ENCODE assay signal across 7 cellular contexts in genomic region chr21:44154816-44155230, GRCh38. TPM values are rescaled to one million over a fixed set of nuclear protein-coding genes. Genes with fewer than 3 reads are reported as not detected.
DNase-seq lines count a peak whose midpoint lies in the region; ATAC-seq and TF ChIP-seq lines count a peak whose summit lies in the region.
"Not testable (repeated sequence)": the region's sequence is repeated elsewhere in the genome, so short reads cannot be mapped to it uniquely, and the experiment has no call there.

No MANE protein-coding gene starts in this region.

- H3K36me3 ChIP-seq in Panc1 (ENCODE audit: control insufficient read depth, insufficient read depth, low read length), result not testable (repeated sequence)

- H3K36me3 Mint-ChIP-seq in naive B cell, result not testable (repeated sequence)

- CTCF ChIA-PET in Panc1 (lab: Charles Lee), result not testable (repeated sequence)

- DNase-seq in Panc1 (ENCODE audit: low read depth, low spot score); Right ventricle myocardium inferior (ENCODE audit: missing footprints); naive B cell: not testable (repeated sequence)

- not testable (repeated sequence) for H3K4me1 ChIP-seq in Panc1 (ENCODE audit: control insufficient read depth, insufficient read depth, low read length)

- intact Hi-C loops in Panc1 (cut with micrococcal nuclease; ENCODE audit: unreplicated experiment); Right ventricle myocardium inferior (cut with DNase I): not testable (repeated sequence)

- H3K27me3 ChIP-seq in Panc1 (ENCODE audit: control insufficient read depth, insufficient read depth, low read length), result not testable (repeated sequence)

- not testable (repeated sequence) for BruUV-seq in Panc1 (replicated peaks; lab: Mats Ljungman, UMichigan)

- ATAC-seq in GM18870 (IDR thresholded peaks at IDR 0.05; ENCODE audit: unreplicated experiment) (peak; percentile 25), GM21515 (IDR thresholded peaks at IDR 0.05; ENCODE audit: unreplicated experiment) (peak; percentile 10), HG02798 (IDR thresholded peaks at IDR 0.05; ENCODE audit: poor library complexity, unreplicated experiment) (peak; percentile 28), HG03108 (IDR thresholded peaks at IDR 0.05; ENCODE audit: unreplicated experiment) (peak; percentile 23), Panc1 (0 out of 2 replicates have a peak, but pooled peaks have one; percentile 34), Right ventricle myocardium inferior (peak; percentile 63), naive B cell (ENCODE audit: low read depth in 2 of 2) (peak; percentile 40)

- not testable (repeated sequence) for TF ChIP-seq CTCF in Panc1 (IDR thresholded peaks at IDR 0.05)

- H3K27ac Mint-ChIP-seq in naive B cell, result not testable (repeated sequence)

- not testable (repeated sequence) for H3K4me1 Mint-ChIP-seq in naive B cell

- not testable (repeated sequence) for H3K4me3 ChIP-seq in Panc1 (ENCODE audit: low read depth in 2 of 2, low read length in 2 of 2)

- POLR2A ChIA-PET in Panc1 (lab: Charles Lee), result not testable (repeated sequence)

- not testable (repeated sequence) for H3K9me3 ChIP-seq in Panc1 (ENCODE audit: control insufficient read depth, insufficient read depth, low read depth, low read length)

- in situ Hi-C loops in Panc1 (cut with HindIII; ENCODE audit: low pct_unique_long_range_greater_than_20kb, low sequenced_read_pairs), result not testable (repeated sequence)

- H3K27me3 Mint-ChIP-seq in naive B cell, result not testable (repeated sequence)

- not testable (repeated sequence) for H3K4me3 Mint-ChIP-seq in naive B cell

- H3K27ac ChIP-seq in Panc1 (ENCODE audit: low read length), result not testable (repeated sequence)

- H3K9me3 Mint-ChIP-seq in naive B cell, result not testable (repeated sequence)

RNA-seq across cellular contexts. Expression of gene GATD3, which starts 21.3 kb away (rescaled TPM):
- 10.1 TPM for total RNA-seq in Panc1 (2021; ENCODE audit: unreplicated experiment)
- polyA plus RNA-seq in Panc1 (2012; ENCODE audit: insufficient read length), result 57.9 TPM
- total RNA-seq in Right ventricle myocardium inferior, result 143 TPM
- polyA plus RNA-seq in naive B cell (ENCODE audit: low read depth in 6 of 6), result 10 to 100 TPM; 11.0 to 64.2 (median 33.9) TPM

RNA-seq across cellular contexts. Expression of gene PWP2, which starts 47.6 kb away (rescaled TPM):
- 6.8 TPM for total RNA-seq in Panc1 (2021; ENCODE audit: unreplicated experiment)
- 3.2 TPM for polyA plus RNA-seq in Panc1 (2012; ENCODE audit: insufficient read length)
- total RNA-seq in Right ventricle myocardium inferior, result 8.1 TPM
- 10 to 100 TPM in 1 of 6 donors, 1 to 10 TPM in 5; 1.3 to 10.7 (median 4.3) TPM for polyA plus RNA-seq in naive B cell (ENCODE audit: low read depth in 6 of 6)

Comparison
In these comparisons a context has a peak if more than half of its experiments do, and no peak if none do; other contexts are left out.
1. ATAC-seq: peak in every context shown above with its lines; median percentile 63 in Right ventricle myocardium inferior; 40 in naive B cell; 34 in Panc1; 28 in HG02798; 25 in GM18870; 23 in HG03108; 10 in GM21515.
2. RNA of gene GATD3, which starts 21.3 kb away (total RNA-seq): 143 TPM in Right ventricle myocardium inferior (single experiment); 10.1 TPM in Panc1 (single experiment); every median in the first group is over 10 times any median in the second.